Comparison of ENCODE assay signal across 11 cellular contexts in genomic region chr5:74154526-74154925, GRCh38.
"Had no signal": no experiment of that assay in that cellular context is flagged by ENCODE, and none has a peak within 500 bp of the region (broad histone marks: within the 10 kb centered on the region; RNA-seq: fewer than 3 reads in every experiment).

No MANE protein-coding gene starts in this region.

- H3K9ac ChIP-seq: GM23248 had no signal

- H3K36me3 ChIP-seq: HAP-1 had no signal

- H3K9me3 Mint-ChIP-seq: GM23338, H9, HFFc6 had no signal

- H3K4me3 ChIP-seq: GM23248, GM23338, HAP-1 had no signal

- H3K4me3 Mint-ChIP-seq: GM23338, H9, HFFc6 had no signal

- H3K4me1 ChIP-seq: HAP-1 had no signal

- H3K27ac ChIP-seq: GM23248 had no signal

- ATAC-seq: GM23338, HCT116 had no signal

- FAIRE-seq: H1, H54 had no signal

- DNase-seq: GM23248, GOT3, H7, H9, HCEC 1CT, HFFc6 had no signal

- H3K9me3 ChIP-seq: HAP-1 had no signal

- H3K4me2 ChIP-seq: GM23338 had no signal

- H2AFZ ChIP-seq: GM23248, GM23338 had no signal

- H3K27ac Mint-ChIP-seq: GM23338, H9, HFFc6 had no signal
